ENCODE assay signal across 13 cellular contexts in genomic region chr9:92974161-92974661, GRCh38. TPM values are rescaled to one million over a fixed set of nuclear protein-coding genes. Genes with fewer than 3 reads are reported as not detected.
DNase-seq lines count a peak whose midpoint lies in the region; ATAC-seq and TF ChIP-seq lines count a peak whose summit lies in the region.
"Had no signal": no experiment of that assay in that cellular context is flagged by ENCODE, and none has a peak within 500 bp of the region (broad histone marks: within the 10 kb centered on the region; RNA-seq: fewer than 3 reads in every experiment).

No MANE protein-coding gene starts in this region.

- peaks cover 89% of the 10 kb centered on the region for H3K4me1 Mint-ChIP-seq in activated CD4-positive, alpha-beta T cell treated with anti-CD3 and anti-CD28 coated beads, Interleukin-2, amount 10 ng/mL, durations not matched to agents 7 days and 5 days

- TF ChIP-seq POLR2A in upper lobe of left lung (IDR thresholded peaks at IDR 0.05) = no peak

- no peak for TF ChIP-seq CTCF in lower lobe of right lung (IDR thresholded peaks at IDR 0.05)
- no peak for TF ChIP-seq CTCF in upper lobe of left lung (IDR thresholded peaks at IDR 0.05)

- CTCF ChIA-PET in activated CD4-positive, alpha-beta T cell treated with anti-CD3 and anti-CD28 coated beads, Interleukin-2, amount 10 ng/mL, durations not matched to agents 7 days and 5 days (lab: Charles Lee) = interaction anchor here (0.7 kb wide), 1 partner anchor 18 kb away, joined by 3 read pairs; no protein-coding TSS in a partner anchor

- no peak for ATAC-seq in activated naive CD4-positive, alpha-beta T cell treated with anti-CD3 and anti-CD28 coated beads, Interleukin-2, amount 50 U/mL, for 72 hours
- peak; percentile 66 to 68 for ATAC-seq in lower lobe of right lung
- peak; percentile 25 to 76 for ATAC-seq in upper lobe of left lung (ENCODE audit: low FRiP score in 2 of 2)
- no peak for ATAC-seq in GM21423 (IDR thresholded peaks at IDR 0.05; ENCODE audit: unreplicated experiment)
- ATAC-seq in sciatic nerve = no peak

- no peak overlapping the region for H3K4me3 Mint-ChIP-seq in activated CD4-positive, alpha-beta T cell treated with anti-CD3 and anti-CD28 coated beads, Interleukin-2, amount 10 ng/mL, durations not matched to agents 7 days and 5 days

- peaks cover 75% of the 10 kb centered on the region for H3K36me3 Mint-ChIP-seq in activated CD4-positive, alpha-beta T cell treated with anti-CD3 and anti-CD28 coated beads, Interleukin-2, amount 10 ng/mL, durations not matched to agents 7 days and 5 days (ENCODE audit: low read depth)
- H3K36me3 Mint-ChIP-seq in activated naive CD4-positive, alpha-beta T cell treated with anti-CD3 and anti-CD28 coated beads, Interleukin-2, amount 50 U/mL, for 72 hours = peaks cover 10 to 46% of the 10 kb centered on the region in 2 donors

- H3K9me3 ChIP-seq in lower lobe of right lung (no peaks in the 10 kb centered on the region), upper lobe of left lung (no peaks in the 10 kb centered on the region)
- H3K9me3 ChIP-seq: tibial artery had no signal

- H3K36me3 ChIP-seq in lower lobe of right lung = peaks cover 11% of the 10 kb centered on the region
- H3K36me3 ChIP-seq in upper lobe of left lung = peaks cover 0 to 11% (median 9%) of the 10 kb centered on the region in 4 donors
- H3K36me3 ChIP-seq: cardiac muscle cell, tibial artery had no signal

- intact Hi-C loops in lower lobe of right lung (cut with DNase I) (no loop called here), sciatic nerve (cut with DNase I) (no loop called here)

- peaks cover 1% of the 10 kb centered on the region for H3K9me3 Mint-ChIP-seq in activated CD4-positive, alpha-beta T cell treated with anti-CD3 and anti-CD28 coated beads, Interleukin-2, amount 10 ng/mL, durations not matched to agents 7 days and 5 days
- no peaks in the 10 kb centered on the region for H3K9me3 Mint-ChIP-seq in activated naive CD4-positive, alpha-beta T cell treated with anti-CD3 and anti-CD28 coated beads, Interleukin-2, amount 50 U/mL, for 72 hours

- WGBS in upper lobe of left lung, 2 donors = 73 to 77% methylated on average over 6 to 10 of the region's 10 CpGs

- POLR2A ChIA-PET in activated CD4-positive, alpha-beta T cell treated with anti-CD3 and anti-CD28 coated beads, Interleukin-2, amount 10 ng/mL, durations not matched to agents 7 days and 5 days (lab: Charles Lee) = no interaction called here

- TF ChIP-seq EP300 in upper lobe of left lung (IDR thresholded peaks at IDR 0.05) = no peak

- H3K27me3 Mint-ChIP-seq in activated CD4-positive, alpha-beta T cell treated with anti-CD3 and anti-CD28 coated beads, Interleukin-2, amount 10 ng/mL, durations not matched to agents 7 days and 5 days = no peaks in the 10 kb centered on the region

- no peaks in the 10 kb centered on the region for H3K27me3 ChIP-seq in lower lobe of right lung (ENCODE audit: low read depth)
- no peaks in the 10 kb centered on the region for H3K27me3 ChIP-seq in upper lobe of left lung

- H3K27ac ChIP-seq in lower lobe of right lung (peak overlapping the region; percentile 54), upper lobe of left lung (peak overlapping the region; percentile 1 to 68 (median 32))
- H3K27ac ChIP-seq: cardiac muscle cell, tibial artery had no signal

- DNase-seq in activated CD4-positive, alpha-beta T cell treated with anti-CD3 and anti-CD28 coated beads, Interleukin-2, amount 10 ng/mL, durations not matched to agents 7 days and 5 days = no peak
- DNase-seq in activated CD4-positive, alpha-beta T cell treated with anti-CD3 and anti-CD28 coated beads, Interleukin-2, amount 50 U/mL, for 4 hours = no peak
- peak in 1 of 2 donors; percentile 2 for DNase-seq in activated naive CD4-positive, alpha-beta T cell treated with anti-CD3 and anti-CD28 coated beads, Interleukin-2, amount 50 U/mL, for 72 hours (ENCODE audit: low spot score in 2 of 2)
- DNase-seq in lower lobe of right lung (peak; percentile 61), upper lobe of left lung (peak in 1 of 2 donors; percentile 83), NAMALWA (ENCODE audit: low spot score) (no peak), sciatic nerve (ENCODE audit: low spot score) (no peak)
- DNase-seq: erythroblast, NCI-H1105, NCI-H510A had no signal

- H3K27ac Mint-ChIP-seq in activated CD4-positive, alpha-beta T cell treated with anti-CD3 and anti-CD28 coated beads, Interleukin-2, amount 10 ng/mL, durations not matched to agents 7 days and 5 days = peak overlapping the region; percentile 54
- peak overlapping the region; percentile 61 to 69 for H3K27ac Mint-ChIP-seq in activated naive CD4-positive, alpha-beta T cell treated with anti-CD3 and anti-CD28 coated beads, Interleukin-2, amount 50 U/mL, for 72 hours

- H3K4me1 ChIP-seq in lower lobe of right lung (peaks cover 37% of the 10 kb centered on the region), upper lobe of left lung (peaks cover 32 to 70% (median 37%) of the 10 kb centered on the region in 4 donors)
- H3K4me1 ChIP-seq: tibial artery had no signal

- H3K4me3 ChIP-seq in lower lobe of right lung (no peak overlapping the region), upper lobe of left lung (no peak overlapping the region)
- H3K4me3 ChIP-seq: cardiac muscle cell, tibial artery had no signal

RNA-seq across cellular contexts. Expression of gene FGD3, which starts 26.9 kb away (rescaled TPM):
- total RNA-seq in activated CD4-positive, alpha-beta T cell treated with anti-CD3 and anti-CD28 coated beads, Interleukin-2, amount 10 ng/mL, durations not matched to agents 7 days and 5 days = 100 to 1,000 TPM; 148 to 156 TPM
- 10 to 100 TPM; 49.7 to 61.0 TPM for total RNA-seq in activated naive CD4-positive, alpha-beta T cell treated with anti-CD3 and anti-CD28 coated beads, Interleukin-2, amount 50 U/mL, for 72 hours
- total RNA-seq in lower lobe of right lung (23.9 TPM), upper lobe of left lung (10 to 100 TPM; 14.0 to 45.1 (median 22.3) TPM), sciatic nerve (11.1 TPM)

Comparison
In these comparisons a context has a peak if more than half of its experiments do, and no peak if none do; other contexts are left out.
1. ATAC-seq: peak in lower lobe of right lung (2 of 2) and upper lobe of left lung (2 of 2); none in activated naive CD4-positive, alpha-beta T cell treated with anti-CD3 and anti-CD28 coated beads, Interleukin-2, amount 50 U/mL, for 72 hours (0 of 2), GM21423 (single experiment) and sciatic nerve (single experiment).